In the genomic region with DNA sequence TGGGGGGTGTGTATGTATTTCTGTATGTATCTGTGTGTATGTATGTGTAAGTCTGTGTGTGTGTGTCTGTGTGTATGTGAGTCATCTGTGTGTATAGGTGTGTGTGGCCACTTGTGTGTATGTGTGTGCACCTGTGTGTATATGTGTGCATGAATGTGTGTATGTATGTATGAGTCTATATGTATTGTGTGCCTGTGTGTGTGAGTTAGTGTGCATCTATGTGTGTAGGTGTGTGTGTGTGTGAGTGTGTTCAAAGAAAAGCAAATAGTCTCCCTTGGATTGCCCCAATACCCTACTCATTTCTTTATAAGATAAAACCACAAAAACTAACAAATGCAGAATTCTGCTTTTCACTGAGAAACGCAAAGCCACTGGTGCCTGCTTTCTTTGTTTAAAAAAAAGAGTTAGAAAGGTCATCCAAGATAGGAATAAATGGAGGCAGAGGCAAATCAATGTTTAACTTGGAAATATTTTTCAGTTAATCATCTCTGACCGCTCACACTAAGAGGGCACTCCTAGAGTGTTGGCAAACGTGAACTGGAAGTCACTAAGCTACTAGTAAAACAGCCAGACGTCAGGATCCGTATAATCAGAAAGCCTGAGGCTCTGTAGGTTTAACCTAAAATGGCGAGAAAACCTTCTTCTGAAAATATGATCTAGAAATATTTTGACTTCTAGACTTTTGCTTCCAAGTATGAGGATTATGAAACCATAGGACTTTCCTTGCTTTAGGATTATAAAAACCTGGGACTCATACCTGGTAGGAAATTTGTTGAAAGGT, we compare ENCODE assay signal across 1 cellular context.
A peak's percentile ranks its signal among the peaks of the same experiment; 100 is the strongest.
TF ChIP-seq lines count a peak whose summit lies in the region.

No MANE protein-coding gene starts in this region.

TF ChIP-seq in HepG2, 621 proteins besides CTCF, POLR2A, EP300 and RAD21 (continued from another document and continues in another):
- TF ChIP-seq, protein P1, sequence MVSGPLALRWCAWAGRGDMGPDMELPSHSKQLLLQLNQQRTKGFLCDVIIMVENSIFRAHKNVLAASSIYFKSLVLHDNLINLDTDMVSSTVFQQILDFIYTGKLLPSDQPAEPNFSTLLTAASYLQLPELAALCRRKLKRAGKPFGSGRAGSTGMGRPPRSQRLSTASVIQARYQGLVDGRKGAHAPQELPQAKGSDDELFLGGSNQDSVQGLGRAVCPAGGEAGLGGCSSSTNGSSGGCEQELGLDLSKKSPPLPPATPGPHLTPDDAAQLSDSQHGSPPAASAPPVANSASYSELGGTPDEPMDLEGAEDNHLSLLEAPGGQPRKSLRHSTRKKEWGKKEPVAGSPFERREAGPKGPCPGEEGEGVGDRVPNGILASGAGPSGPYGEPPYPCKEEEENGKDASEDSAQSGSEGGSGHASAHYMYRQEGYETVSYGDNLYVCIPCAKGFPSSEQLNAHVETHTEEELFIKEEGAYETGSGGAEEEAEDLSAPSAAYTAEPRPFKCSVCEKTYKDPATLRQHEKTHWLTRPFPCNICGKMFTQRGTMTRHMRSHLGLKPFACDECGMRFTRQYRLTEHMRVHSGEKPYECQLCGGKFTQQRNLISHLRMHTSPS (CRISPR knock-in tag; IDR thresholded peaks at IDR 0.05; ENCODE audit: low read depth): no peak
- TF ChIP-seq ELF3 (CRISPR knock-in tag; IDR thresholded peaks at IDR 0.05): no peak; the same call in 1 of the 2 replicates
- no peak for TF ChIP-seq RFX1 (IDR thresholded peaks at IDR 0.05)
- TF ChIP-seq ZNF224 (CRISPR knock-in tag; IDR thresholded peaks at IDR 0.05): no peak
- no peak for TF ChIP-seq ZNF569 (CRISPR knock-in tag; IDR thresholded peaks at IDR 0.05; ENCODE audit: borderline replicate concordance)
- TF ChIP-seq EED (CRISPR knock-in tag; IDR thresholded peaks at IDR 0.05): no peak
- TF ChIP-seq ZNF782 (CRISPR knock-in tag; IDR thresholded peaks at IDR 0.05; ENCODE audit: borderline replicate concordance): no peak
- TF ChIP-seq SNAPC2 (CRISPR knock-in tag; IDR thresholded peaks at IDR 0.05): peak; percentile 57
- TF ChIP-seq, protein P2, sequence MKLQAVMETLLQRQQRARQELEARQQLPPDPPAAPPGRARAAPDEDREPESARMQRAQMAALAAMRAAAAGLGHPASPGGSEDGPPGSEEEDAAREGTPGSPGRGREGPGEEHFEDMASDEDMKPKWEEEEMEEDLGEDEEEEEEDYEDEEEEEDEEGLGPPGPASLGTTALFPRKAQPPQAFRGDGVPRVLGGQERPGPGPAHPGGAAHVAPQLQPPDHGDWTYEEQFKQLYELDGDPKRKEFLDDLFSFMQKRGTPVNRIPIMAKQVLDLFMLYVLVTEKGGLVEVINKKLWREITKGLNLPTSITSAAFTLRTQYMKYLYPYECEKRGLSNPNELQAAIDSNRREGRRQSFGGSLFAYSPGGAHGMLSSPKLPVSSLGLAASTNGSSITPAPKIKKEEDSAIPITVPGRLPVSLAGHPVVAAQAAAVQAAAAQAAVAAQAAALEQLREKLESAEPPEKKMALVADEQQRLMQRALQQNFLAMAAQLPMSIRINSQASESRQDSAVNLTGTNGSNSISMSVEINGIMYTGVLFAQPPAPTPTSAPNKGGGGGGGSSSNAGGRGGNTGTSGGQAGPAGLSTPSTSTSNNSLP (IDR thresholded peaks at IDR 0.05; ENCODE audit: low read depth, low read length): peak; percentile 95
- TF ChIP-seq NR3C1 (CRISPR knock-in tag; IDR thresholded peaks at IDR 0.05): no peak
- TF ChIP-seq ZNF879 (CRISPR knock-in tag; IDR thresholded peaks at IDR 0.05): no peak
- no peak for TF ChIP-seq ZMYM4 (CRISPR knock-in tag; IDR thresholded peaks at IDR 0.05)
- TF ChIP-seq, protein P3, sequence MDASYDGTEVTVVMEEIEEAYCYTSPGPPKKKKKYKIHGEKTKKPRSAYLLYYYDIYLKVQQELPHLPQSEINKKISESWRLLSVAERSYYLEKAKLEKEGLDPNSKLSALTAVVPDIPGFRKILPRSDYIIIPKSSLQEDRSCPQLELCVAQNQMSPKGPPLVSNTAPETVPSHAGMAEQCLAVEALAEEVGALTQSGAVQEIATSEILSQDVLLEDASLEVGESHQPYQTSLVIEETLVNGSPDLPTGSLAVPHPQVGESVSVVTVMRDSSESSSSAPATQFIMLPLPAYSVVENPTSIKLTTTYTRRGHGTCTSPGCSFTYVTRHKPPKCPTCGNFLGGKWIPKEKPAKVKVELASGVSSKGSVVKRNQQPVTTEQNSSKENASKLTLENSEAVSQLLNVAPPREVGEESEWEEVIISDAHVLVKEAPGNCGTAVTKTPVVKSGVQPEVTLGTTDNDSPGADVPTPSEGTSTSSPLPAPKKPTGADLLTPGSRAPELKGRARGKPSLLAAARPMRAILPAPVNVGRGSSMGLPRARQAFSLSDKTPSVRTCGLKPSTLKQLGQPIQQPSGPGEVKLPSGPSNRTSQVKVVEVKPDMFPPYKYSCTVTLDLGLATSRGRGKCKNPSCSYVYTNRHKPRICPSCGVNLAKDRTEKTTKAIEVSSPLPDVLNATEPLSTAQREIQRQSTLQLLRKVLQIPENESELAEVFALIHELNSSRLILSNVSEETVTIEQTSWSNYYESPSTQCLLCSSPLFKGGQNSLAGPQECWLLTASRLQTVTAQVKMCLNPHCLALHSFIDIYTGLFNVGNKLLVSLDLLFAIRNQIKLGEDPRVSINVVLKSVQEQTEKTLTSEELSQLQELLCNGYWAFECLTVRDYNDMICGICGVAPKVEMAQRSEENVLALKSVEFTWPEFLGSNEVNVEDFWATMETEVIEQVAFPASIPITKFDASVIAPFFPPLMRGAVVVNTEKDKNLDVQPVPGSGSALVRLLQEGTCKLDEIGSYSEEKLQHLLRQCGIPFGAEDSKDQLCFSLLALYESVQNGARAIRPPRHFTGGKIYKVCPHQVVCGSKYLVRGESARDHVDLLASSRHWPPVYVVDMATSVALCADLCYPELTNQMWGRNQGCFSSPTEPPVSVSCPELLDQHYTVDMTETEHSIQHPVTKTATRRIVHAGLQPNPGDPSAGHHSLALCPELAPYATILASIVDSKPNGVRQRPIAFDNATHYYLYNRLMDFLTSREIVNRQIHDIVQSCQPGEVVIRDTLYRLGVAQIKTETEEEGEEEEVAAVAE (CRISPR knock-in tag; IDR thresholded peaks at IDR 0.05; ENCODE audit: borderline replicate concordance): no peak; the same call in 1 of the 2 replicates
- TF ChIP-seq, protein P4, sequence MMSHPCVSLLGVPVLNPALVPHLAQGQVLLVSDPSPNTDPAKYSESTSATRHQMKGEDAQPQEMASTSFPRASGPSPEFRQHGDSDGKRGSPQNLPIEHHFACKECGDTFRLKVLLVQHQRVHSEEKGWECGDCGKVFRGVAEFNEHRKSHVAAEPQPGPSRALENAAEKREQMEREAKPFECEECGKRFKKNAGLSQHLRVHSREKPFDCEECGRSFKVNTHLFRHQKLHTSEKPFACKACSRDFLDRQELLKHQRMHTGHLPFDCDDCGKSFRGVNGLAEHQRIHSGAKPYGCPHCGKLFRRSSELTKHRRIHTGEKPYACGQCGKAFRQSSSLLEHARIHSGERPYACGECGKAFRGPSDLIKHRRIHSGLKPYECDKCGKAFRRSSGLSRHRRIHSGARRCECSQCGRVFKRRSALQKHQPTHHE (CRISPR knock-in tag; IDR thresholded peaks at IDR 0.05; ENCODE audit: borderline replicate concordance): no peak
- no peak for TF ChIP-seq KDM1A (CRISPR knock-in tag; IDR thresholded peaks at IDR 0.05)
- peak; percentile 36; the same call in 1 of the 2 replicates for TF ChIP-seq ONECUT2 (CRISPR knock-in tag; IDR thresholded peaks at IDR 0.05)
- TF ChIP-seq RCOR2 (CRISPR knock-in tag; IDR thresholded peaks at IDR 0.05): no peak
- peak; percentile 20; the same call in 1 of the 2 replicates for TF ChIP-seq BHLHE40 (IDR thresholded peaks at IDR 0.05; ENCODE audit: low read length)
- 0 out of 2 replicates have a peak, but pooled peaks have one; percentile 40 for TF ChIP-seq ZNF614 (CRISPR knock-in tag; IDR thresholded peaks at IDR 0.05; ENCODE audit: borderline replicate concordance)
- TF ChIP-seq, protein P5, sequence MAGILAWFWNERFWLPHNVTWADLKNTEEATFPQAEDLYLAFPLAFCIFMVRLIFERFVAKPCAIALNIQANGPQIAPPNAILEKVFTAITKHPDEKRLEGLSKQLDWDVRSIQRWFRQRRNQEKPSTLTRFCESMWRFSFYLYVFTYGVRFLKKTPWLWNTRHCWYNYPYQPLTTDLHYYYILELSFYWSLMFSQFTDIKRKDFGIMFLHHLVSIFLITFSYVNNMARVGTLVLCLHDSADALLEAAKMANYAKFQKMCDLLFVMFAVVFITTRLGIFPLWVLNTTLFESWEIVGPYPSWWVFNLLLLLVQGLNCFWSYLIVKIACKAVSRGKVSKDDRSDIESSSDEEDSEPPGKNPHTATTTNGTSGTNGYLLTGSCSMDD (CRISPR knock-in tag; IDR thresholded peaks at IDR 0.05): no peak
- no peak for TF ChIP-seq ADNP (CRISPR knock-in tag; IDR thresholded peaks at IDR 0.05)
- peak; percentile 53 for TF ChIP-seq HDAC1 (CRISPR knock-in tag; IDR thresholded peaks at IDR 0.05)
- no peak for TF ChIP-seq ZNF607 (CRISPR knock-in tag; IDR thresholded peaks at IDR 0.05; ENCODE audit: borderline replicate concordance)
- no peak for TF ChIP-seq NFKB2 (CRISPR knock-in tag; IDR thresholded peaks at IDR 0.05; ENCODE audit: borderline replicate concordance)
- no peak for TF ChIP-seq ZNF550 (CRISPR knock-in tag; IDR thresholded peaks at IDR 0.05; ENCODE audit: borderline replicate concordance)
- TF ChIP-seq, protein P6, sequence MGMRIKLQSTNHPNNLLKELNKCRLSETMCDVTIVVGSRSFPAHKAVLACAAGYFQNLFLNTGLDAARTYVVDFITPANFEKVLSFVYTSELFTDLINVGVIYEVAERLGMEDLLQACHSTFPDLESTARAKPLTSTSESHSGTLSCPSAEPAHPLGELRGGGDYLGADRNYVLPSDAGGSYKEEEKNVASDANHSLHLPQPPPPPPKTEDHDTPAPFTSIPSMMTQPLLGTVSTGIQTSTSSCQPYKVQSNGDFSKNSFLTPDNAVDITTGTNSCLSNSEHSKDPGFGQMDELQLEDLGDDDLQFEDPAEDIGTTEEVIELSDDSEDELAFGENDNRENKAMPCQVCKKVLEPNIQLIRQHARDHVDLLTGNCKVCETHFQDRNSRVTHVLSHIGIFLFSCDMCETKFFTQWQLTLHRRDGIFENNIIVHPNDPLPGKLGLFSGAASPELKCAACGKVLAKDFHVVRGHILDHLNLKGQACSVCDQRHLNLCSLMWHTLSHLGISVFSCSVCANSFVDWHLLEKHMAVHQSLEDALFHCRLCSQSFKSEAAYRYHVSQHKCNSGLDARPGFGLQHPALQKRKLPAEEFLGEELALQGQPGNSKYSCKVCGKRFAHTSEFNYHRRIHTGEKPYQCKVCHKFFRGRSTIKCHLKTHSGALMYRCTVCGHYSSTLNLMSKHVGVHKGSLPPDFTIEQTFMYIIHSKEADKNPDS (CRISPR knock-in tag; IDR thresholded peaks at IDR 0.05): no peak
- TF ChIP-seq, protein P7, sequence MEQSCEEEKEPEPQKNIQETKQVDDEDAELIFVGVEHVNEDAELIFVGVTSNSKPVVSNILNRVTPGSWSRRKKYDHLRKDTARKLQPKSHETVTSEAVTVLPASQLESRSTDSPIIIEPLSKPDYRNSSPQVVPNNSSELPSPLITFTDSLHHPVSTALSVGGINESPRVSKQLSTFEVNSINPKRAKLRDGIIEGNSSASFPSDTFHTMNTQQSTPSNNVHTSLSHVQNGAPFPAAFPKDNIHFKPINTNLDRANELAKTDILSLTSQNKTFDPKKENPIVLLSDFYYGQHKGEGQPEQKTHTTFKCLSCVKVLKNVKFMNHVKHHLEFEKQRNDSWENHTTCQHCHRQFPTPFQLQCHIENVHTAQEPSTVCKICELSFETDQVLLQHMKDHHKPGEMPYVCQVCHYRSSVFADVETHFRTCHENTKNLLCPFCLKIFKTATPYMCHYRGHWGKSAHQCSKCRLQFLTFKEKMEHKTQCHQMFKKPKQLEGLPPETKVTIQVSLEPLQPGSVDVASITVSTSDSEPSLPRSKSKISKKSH (CRISPR knock-in tag; IDR thresholded peaks at IDR 0.05; ENCODE audit: borderline replicate concordance): no peak
- no peak for TF ChIP-seq ZNF660 (CRISPR knock-in tag; IDR thresholded peaks at IDR 0.05; ENCODE audit: borderline replicate concordance, low read depth)
- no peak for TF ChIP-seq HNRNPL (IDR thresholded peaks at IDR 0.05; ENCODE audit: low read depth, low read length)
- TF ChIP-seq, protein P8, sequence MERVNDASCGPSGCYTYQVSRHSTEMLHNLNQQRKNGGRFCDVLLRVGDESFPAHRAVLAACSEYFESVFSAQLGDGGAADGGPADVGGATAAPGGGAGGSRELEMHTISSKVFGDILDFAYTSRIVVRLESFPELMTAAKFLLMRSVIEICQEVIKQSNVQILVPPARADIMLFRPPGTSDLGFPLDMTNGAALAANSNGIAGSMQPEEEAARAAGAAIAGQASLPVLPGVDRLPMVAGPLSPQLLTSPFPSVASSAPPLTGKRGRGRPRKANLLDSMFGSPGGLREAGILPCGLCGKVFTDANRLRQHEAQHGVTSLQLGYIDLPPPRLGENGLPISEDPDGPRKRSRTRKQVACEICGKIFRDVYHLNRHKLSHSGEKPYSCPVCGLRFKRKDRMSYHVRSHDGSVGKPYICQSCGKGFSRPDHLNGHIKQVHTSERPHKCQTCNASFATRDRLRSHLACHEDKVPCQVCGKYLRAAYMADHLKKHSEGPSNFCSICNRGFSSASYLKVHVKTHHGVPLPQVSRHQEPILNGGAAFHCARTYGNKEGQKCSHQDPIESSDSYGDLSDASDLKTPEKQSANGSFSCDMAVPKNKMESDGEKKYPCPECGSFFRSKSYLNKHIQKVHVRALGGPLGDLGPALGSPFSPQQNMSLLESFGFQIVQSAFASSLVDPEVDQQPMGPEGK (CRISPR knock-in tag; IDR thresholded peaks at IDR 0.05): no peak
- TF ChIP-seq RAD51 (IDR thresholded peaks at IDR 0.05; ENCODE audit: borderline replicate concordance): no peak
- TF ChIP-seq, protein P9, sequence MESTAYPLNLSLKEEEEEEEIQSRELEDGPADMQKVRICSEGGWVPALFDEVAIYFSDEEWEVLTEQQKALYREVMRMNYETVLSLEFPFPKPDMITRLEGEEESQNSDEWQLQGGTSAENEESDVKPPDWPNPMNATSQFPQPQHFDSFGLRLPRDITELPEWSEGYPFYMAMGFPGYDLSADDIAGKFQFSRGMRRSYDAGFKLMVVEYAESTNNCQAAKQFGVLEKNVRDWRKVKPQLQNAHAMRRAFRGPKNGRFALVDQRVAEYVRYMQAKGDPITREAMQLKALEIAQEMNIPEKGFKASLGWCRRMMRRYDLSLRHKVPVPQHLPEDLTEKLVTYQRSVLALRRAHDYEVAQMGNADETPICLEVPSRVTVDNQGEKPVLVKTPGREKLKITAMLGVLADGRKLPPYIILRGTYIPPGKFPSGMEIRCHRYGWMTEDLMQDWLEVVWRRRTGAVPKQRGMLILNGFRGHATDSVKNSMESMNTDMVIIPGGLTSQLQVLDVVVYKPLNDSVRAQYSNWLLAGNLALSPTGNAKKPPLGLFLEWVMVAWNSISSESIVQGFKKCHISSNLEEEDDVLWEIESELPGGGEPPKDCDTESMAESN (CRISPR knock-in tag; conservative IDR thresholded peaks at IDR 0.05): 0 out of 2 replicates have a peak, but pooled peaks have one; percentile 11
- no peak for TF ChIP-seq HDAC6 (IDR thresholded peaks at IDR 0.05; ENCODE audit: low read depth, low read length)
- TF ChIP-seq ZNF33A (CRISPR knock-in tag; IDR thresholded peaks at IDR 0.05; ENCODE audit: borderline replicate concordance): no peak
- no peak for TF ChIP-seq ZNF468 (CRISPR knock-in tag; IDR thresholded peaks at IDR 0.05)
